20 cellular contexts compared by ENCODE assay signal in the genomic region with DNA sequence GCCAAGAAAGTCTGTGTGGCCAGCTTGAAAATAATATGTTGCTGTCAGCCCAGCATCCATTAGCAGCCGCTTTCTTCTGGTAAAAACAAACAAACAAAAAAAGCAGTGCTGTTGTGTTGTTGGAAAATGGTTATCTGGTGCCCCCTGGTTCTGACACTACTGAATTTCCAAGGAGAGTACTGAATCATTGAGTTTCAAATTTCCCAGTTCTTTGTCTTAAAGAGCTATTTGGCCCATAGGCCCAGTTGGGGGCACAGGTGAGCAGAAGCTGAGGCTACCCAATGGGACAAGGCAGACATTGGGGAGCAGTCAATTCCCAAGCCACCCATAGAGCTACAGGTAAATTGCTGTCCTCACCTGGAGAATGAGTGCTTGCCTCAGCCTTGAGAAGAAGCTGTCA.
DNase-seq lines count a peak whose midpoint lies in the region; ATAC-seq and TF ChIP-seq lines count a peak whose summit lies in the region.
"Had no signal": no experiment of that assay in that cellular context is flagged by ENCODE, and none has a peak within 500 bp of the region (broad histone marks: within the 10 kb centered on the region; RNA-seq: fewer than 3 reads in every experiment).

No MANE protein-coding gene starts in this region.

- no peak overlapping the region for H3K4me3 Mint-ChIP-seq in WTC11

- POLR2A ChIA-PET in HEK293 (lab: Yijun Ruan, JAX), result no interaction called here
- POLR2A ChIA-PET in WTC11 (lab: Charles Lee), result no interaction called here

- H3K4me1 ChIP-seq in HEK293 (ENCODE audit: control insufficient read depth, insufficient read depth, low read length) (no peaks in the 10 kb centered on the region; the same call in 1 of the 2 replicates), iPS DF 6.9 (ENCODE audit: control insufficient read depth, insufficient read depth, low read length) (no peaks in the 10 kb centered on the region; the same call in 1 of the 2 replicates)
- H3K4me1 ChIP-seq: suprapubic skin had no signal

- H3K27me3 ChIP-seq in iPS DF 6.9 (ENCODE audit: control insufficient read depth, insufficient read depth, low read length), result no peaks in the 10 kb centered on the region
- H3K27me3 ChIP-seq: suprapubic skin had no signal

- DNase-seq in ACHN (peak; percentile 10), WTC11 (ENCODE audit: low spot score) (peak; percentile 50), iPS DF 6.9 (ENCODE audit: low read depth, low spot score) (peak; percentile 45), NCI-H748 (lab: John Stamatoyannopoulos, UW; ENCODE audit: unreplicated experiment) (no peak), NCI-H226 (no peak)
- DNase-seq: activated CD4-positive, alpha-beta T cell treated with anti-CD3 and anti-CD28 coated beads, Interleukin-2, amount 50 U/mL, for 4 hours; activated CD8-positive, alpha-beta memory T cell treated with anti-CD3 and anti-CD28 coated beads, Interleukin-2, amount 50 U/mL, for 48 hours; activated effector memory CD4-positive, alpha-beta T cell treated with anti-CD3 and anti-CD28 coated beads, Interleukin-2, amount 50 U/mL, for 16 hours; dermis blood vessel endothelial cell; DMS153; GOT3; KG1; kidney glomerular epithelial cell; NCI-H2029; NCI-H69; T-helper 2 cell had no signal

- TF ChIP-seq CTCF in HEK293 (tag by site-specific recombination; IDR thresholded peaks at IDR 0.05) (peak; percentile 77), WTC11 (IDR thresholded peaks at IDR 0.05) (peak; percentile 22; the same call in 1 of the 2 replicates)

- H3K36me3 Mint-ChIP-seq in WTC11, result no peaks in the 10 kb centered on the region

- H3K4me1 Mint-ChIP-seq in WTC11, result peaks cover 25% of the 10 kb centered on the region

- peaks cover 4% of the 10 kb centered on the region for H3K9me3 Mint-ChIP-seq in WTC11

- CTCF ChIA-PET in HEK293 (lab: Yijun Ruan, JAX) (interaction anchor here (0.6 to 3.6 kb wide), 12 partner anchors 12 to 1112 kb away, joined by 3 to 26 read pairs (median 6); no protein-coding TSS in a partner anchor), WTC11 (lab: Charles Lee) (interaction anchor here (0.5 to 4.2 kb wide), 53 partner anchors 9 to 493 kb away, joined by 3 to 80 read pairs (median 4); no protein-coding TSS in a partner anchor)

- WGBS in iPS DF 6.9 (ENCODE audit: insufficient coverage, insufficient read length), result no CpG with 5 or more reads among the region's 1 CpG

- no peaks in the 10 kb centered on the region; the same call in 1 of the 2 replicates for H3K27me3 Mint-ChIP-seq in WTC11 (ENCODE audit: low read depth)

- ATAC-seq in WTC11 (peak; percentile 92), HG03521 (IDR thresholded peaks at IDR 0.05; ENCODE audit: unreplicated experiment) (no peak), GM18873 (IDR thresholded peaks at IDR 0.05; ENCODE audit: low FRiP score, unreplicated experiment) (no peak)

- H3K36me3 ChIP-seq in HEK293 (ENCODE audit: control insufficient read depth in 2 of 2, insufficient read depth in 1 of 2, low read length in 2 of 2) (no peaks in the 10 kb centered on the region), iPS DF 6.9 (ENCODE audit: control insufficient read depth, insufficient read depth, low read length) (no peaks in the 10 kb centered on the region)
- H3K36me3 ChIP-seq: suprapubic skin had no signal

- H3K27ac Mint-ChIP-seq in WTC11, result no peak overlapping the region

- H3K27ac ChIP-seq in HEK293 (ENCODE audit: extremely low read depth, low read depth, low read length), result no peak overlapping the region
- no peak overlapping the region for H3K27ac ChIP-seq in iPS DF 6.9 (ENCODE audit: low read length)
- H3K27ac ChIP-seq: suprapubic skin had no signal

- H3K9me3 ChIP-seq in HEK293 (ENCODE audit: control insufficient read depth, insufficient read depth, low read depth, low read length) (no peaks in the 10 kb centered on the region; the same call in 1 of the 2 replicates), iPS DF 6.9 (ENCODE audit: control insufficient read depth, insufficient read depth, low read length) (no peaks in the 10 kb centered on the region)
- H3K9me3 ChIP-seq: suprapubic skin had no signal

- in situ Hi-C loops in ACHN (cut with HindIII; ENCODE audit: low pct_ligation_motif_present, low pct_unique_long_range_greater_than_20kb, low sequenced_read_pairs), result no loop called here

- H3K4me3 ChIP-seq in HEK293 (ENCODE audit: low read depth, low read length), result no peak overlapping the region
- H3K4me3 ChIP-seq in iPS DF 6.9 (ENCODE audit: low read length), result no peak overlapping the region
- H3K4me3 ChIP-seq: suprapubic skin had no signal

TF ChIP-seq in HEK293, 187 proteins besides CTCF, POLR2A, EP300 and RAD21:
- TF ChIP-seq, protein P1, sequence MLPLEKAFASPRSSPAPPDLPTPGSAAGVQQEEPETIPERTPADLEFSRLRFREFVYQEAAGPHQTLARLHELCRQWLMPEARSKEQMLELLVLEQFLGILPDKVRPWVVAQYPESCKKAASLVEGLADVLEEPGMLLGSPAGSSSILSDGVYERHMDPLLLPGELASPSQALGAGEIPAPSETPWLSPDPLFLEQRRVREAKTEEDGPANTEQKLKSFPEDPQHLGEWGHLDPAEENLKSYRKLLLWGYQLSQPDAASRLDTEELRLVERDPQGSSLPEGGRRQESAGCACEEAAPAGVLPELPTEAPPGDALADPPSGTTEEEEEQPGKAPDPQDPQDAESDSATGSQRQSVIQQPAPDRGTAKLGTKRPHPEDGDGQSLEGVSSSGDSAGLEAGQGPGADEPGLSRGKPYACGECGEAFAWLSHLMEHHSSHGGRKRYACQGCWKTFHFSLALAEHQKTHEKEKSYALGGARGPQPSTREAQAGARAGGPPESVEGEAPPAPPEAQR (tag by site-specific recombination; IDR thresholded peaks at IDR 0.05), result no peak
- TF ChIP-seq BCL11A (tag by site-specific recombination; IDR thresholded peaks at IDR 0.05; ENCODE audit: low read depth) (no peak), ZNF248 (tag by site-specific recombination; IDR thresholded peaks at IDR 0.05) (no peak), ZNF654 (tag by site-specific recombination; IDR thresholded peaks at IDR 0.05; ENCODE audit: low read depth) (peak; percentile 27; the same call in 1 of the 2 replicates), ZNF266 (tag by site-specific recombination; IDR thresholded peaks at IDR 0.05; ENCODE audit: low read depth) (no peak)

TF ChIP-seq in WTC11, 78 proteins besides CTCF, POLR2A, EP300 and RAD21:
- TF ChIP-seq OVOL2 (CRISPR knock-in tag; IDR thresholded peaks at IDR 0.05; ENCODE audit: borderline replicate concordance) (no peak), NFE2L1 (CRISPR knock-in tag; IDR thresholded peaks at IDR 0.05) (no peak), ATF1 (CRISPR knock-in tag; IDR thresholded peaks at IDR 0.05) (no peak), ZNF416 (CRISPR knock-in tag; IDR thresholded peaks at IDR 0.05) (no peak), NR2C2 (CRISPR knock-in tag; IDR thresholded peaks at IDR 0.05) (no peak)
- TF ChIP-seq, protein P2, sequence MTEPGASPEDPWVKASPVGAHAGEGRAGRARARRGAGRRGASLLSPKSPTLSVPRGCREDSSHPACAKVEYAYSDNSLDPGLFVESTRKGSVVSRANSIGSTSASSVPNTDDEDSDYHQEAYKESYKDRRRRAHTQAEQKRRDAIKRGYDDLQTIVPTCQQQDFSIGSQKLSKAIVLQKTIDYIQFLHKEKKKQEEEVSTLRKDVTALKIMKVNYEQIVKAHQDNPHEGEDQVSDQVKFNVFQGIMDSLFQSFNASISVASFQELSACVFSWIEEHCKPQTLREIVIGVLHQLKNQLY (CRISPR knock-in tag; IDR thresholded peaks at IDR 0.05), result no peak

Comparison
In these comparisons a context has a peak if more than half of its experiments do, and no peak if none do; other contexts are left out.
1. DNase-seq: peak in ACHN (single experiment), WTC11 (single experiment) and iPS DF 6.9 (single experiment); none in NCI-H748 (single experiment) and NCI-H226 (single experiment).